1 cellular context compared by ENCODE assay signal in the genomic region with DNA sequence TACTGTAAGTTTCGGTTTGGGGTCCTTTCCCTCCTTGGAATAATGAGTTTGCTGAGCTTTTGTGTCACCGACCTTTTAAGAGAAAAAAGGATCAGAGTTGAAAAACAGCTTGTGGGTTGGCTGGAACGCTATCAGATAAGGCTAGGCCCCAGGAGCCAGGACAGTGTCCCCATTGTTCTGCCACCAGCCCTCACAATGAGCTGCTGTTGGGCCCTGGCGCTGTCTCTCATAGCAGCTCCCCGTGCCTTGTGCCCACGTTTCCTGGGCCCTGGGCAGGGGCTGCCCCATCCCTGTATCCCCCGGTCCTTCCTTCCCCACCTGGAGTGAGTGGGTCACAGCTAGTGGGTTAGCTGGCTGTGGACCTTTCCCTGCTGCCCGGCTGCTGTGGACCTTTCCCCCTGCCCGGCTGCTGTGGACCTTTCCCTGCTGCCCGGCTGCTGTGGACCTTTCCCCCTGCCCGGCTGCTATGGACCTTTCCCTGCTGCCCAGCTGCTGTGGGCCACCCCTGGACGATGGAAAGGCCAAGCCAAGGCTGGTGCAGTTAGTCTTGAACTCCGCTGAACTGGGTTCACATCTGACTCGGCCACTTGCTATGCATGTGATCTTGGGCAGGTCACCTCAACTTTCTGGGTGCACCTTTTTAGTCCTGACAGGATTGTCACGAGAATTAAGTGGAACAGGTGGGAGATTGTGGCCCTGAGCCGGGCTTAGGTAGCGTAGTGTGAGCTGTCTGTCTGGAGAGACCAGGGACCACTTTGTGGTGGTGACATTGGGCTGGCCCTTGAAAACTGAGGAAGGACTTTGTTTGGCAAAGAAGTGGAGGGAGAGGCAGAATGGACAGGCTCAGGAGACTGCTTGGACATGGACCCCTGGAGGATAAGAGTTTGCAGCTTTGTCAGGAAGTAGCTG.
TF ChIP-seq lines count a peak whose summit lies in the region.

No MANE protein-coding gene starts in this region.

TF ChIP-seq in HepG2, 621 proteins besides CTCF, POLR2A, EP300 and RAD21 (continued from another document and continues in another):
- TF ChIP-seq PHF8 (CRISPR knock-in tag; IDR thresholded peaks at IDR 0.05) = peak; percentile 40; the same call in 1 of the 2 replicates
- TF ChIP-seq ZNF790 (CRISPR knock-in tag; IDR thresholded peaks at IDR 0.05; ENCODE audit: borderline replicate concordance) = no peak
- TF ChIP-seq KAT2B (IDR thresholded peaks at IDR 0.05; ENCODE audit: borderline replicate concordance, low read depth, low read length) = no peak
- no peak; the same call in 1 of the 2 replicates for TF ChIP-seq CBFB (CRISPR knock-in tag; IDR thresholded peaks at IDR 0.05)
- TF ChIP-seq EZH2 (conservative IDR thresholded peaks at IDR 0.05; ENCODE audit: low read depth, low read length) = no peak
- no peak for TF ChIP-seq SMARCE1 (IDR thresholded peaks at IDR 0.05; ENCODE audit: borderline replicate concordance)
- TF ChIP-seq ZNF263 (CRISPR knock-in tag; IDR thresholded peaks at IDR 0.05) = no peak
- TF ChIP-seq, protein P1, sequence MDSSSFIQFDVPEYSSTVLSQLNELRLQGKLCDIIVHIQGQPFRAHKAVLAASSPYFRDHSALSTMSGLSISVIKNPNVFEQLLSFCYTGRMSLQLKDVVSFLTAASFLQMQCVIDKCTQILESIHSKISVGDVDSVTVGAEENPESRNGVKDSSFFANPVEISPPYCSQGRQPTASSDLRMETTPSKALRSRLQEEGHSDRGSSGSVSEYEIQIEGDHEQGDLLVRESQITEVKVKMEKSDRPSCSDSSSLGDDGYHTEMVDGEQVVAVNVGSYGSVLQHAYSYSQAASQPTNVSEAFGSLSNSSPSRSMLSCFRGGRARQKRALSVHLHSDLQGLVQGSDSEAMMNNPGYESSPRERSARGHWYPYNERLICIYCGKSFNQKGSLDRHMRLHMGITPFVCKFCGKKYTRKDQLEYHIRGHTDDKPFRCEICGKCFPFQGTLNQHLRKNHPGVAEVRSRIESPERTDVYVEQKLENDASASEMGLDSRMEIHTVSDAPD (CRISPR knock-in tag; IDR thresholded peaks at IDR 0.05) = no peak
- no peak for TF ChIP-seq ZNF343 (CRISPR knock-in tag; IDR thresholded peaks at IDR 0.05)
- no peak for TF ChIP-seq ZSCAN29 (CRISPR knock-in tag; conservative IDR thresholded peaks at IDR 0.05)
- peak; percentile 90 for TF ChIP-seq SOX5 (CRISPR knock-in tag; IDR thresholded peaks at IDR 0.05; ENCODE audit: borderline replicate concordance)
- TF ChIP-seq TAF15 (IDR thresholded peaks at IDR 0.05; ENCODE audit: low read depth, low read length, poor library complexity, severe bottlenecking) = no peak
- TF ChIP-seq SP140L (CRISPR knock-in tag; IDR thresholded peaks at IDR 0.05; ENCODE audit: borderline replicate concordance) = no peak
- 0 out of 2 replicates have a peak, but pooled peaks have one; percentile 37 for TF ChIP-seq ZNF670 (CRISPR knock-in tag; IDR thresholded peaks at IDR 0.05; ENCODE audit: borderline replicate concordance)
- peak; percentile 54; the same call in 1 of the 2 replicates for TF ChIP-seq FOXJ3 (CRISPR knock-in tag; IDR thresholded peaks at IDR 0.05; ENCODE audit: borderline replicate concordance)
- TF ChIP-seq, protein P2, sequence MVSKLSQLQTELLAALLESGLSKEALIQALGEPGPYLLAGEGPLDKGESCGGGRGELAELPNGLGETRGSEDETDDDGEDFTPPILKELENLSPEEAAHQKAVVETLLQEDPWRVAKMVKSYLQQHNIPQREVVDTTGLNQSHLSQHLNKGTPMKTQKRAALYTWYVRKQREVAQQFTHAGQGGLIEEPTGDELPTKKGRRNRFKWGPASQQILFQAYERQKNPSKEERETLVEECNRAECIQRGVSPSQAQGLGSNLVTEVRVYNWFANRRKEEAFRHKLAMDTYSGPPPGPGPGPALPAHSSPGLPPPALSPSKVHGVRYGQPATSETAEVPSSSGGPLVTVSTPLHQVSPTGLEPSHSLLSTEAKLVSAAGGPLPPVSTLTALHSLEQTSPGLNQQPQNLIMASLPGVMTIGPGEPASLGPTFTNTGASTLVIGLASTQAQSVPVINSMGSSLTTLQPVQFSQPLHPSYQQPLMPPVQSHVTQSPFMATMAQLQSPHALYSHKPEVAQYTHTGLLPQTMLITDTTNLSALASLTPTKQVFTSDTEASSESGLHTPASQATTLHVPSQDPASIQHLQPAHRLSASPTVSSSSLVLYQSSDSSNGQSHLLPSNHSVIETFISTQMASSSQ (IDR thresholded peaks at IDR 0.05; ENCODE audit: low read depth) = no peak
- TF ChIP-seq, protein P2 (CRISPR knock-in tag; IDR thresholded peaks at IDR 0.05; ENCODE audit: borderline replicate concordance) = no peak
- TF ChIP-seq SNAPC2 (CRISPR knock-in tag; IDR thresholded peaks at IDR 0.05) = 0 out of 2 replicates have a peak, but pooled peaks have one; percentile 16
- no peak for TF ChIP-seq ZNF746 (CRISPR knock-in tag; IDR thresholded peaks at IDR 0.05)
- TF ChIP-seq DNMT1 (CRISPR knock-in tag; IDR thresholded peaks at IDR 0.05) = no peak; the same call in 1 of the 2 replicates
- TF ChIP-seq TCF7L2 (IDR thresholded peaks at IDR 0.05; ENCODE audit: low read depth, low read length) = no peak
- TF ChIP-seq ZNF460 (CRISPR knock-in tag; IDR thresholded peaks at IDR 0.05; ENCODE audit: borderline replicate concordance) = no peak
- no peak for TF ChIP-seq ZNF709 (CRISPR knock-in tag; IDR thresholded peaks at IDR 0.05)
- no peak for TF ChIP-seq KLF12 (CRISPR knock-in tag; IDR thresholded peaks at IDR 0.05; ENCODE audit: borderline replicate concordance)
- TF ChIP-seq ETV5 (CRISPR knock-in tag; IDR thresholded peaks at IDR 0.05; ENCODE audit: borderline replicate concordance) = peak; percentile 44; the same call in 1 of the 2 replicates
- TF ChIP-seq, protein P3, sequence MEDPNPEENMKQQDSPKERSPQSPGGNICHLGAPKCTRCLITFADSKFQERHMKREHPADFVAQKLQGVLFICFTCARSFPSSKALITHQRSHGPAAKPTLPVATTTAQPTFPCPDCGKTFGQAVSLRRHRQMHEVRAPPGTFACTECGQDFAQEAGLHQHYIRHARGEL (CRISPR knock-in tag; IDR thresholded peaks at IDR 0.05) = no peak
- no peak for TF ChIP-seq TEAD2 (CRISPR knock-in tag; IDR thresholded peaks at IDR 0.05)
- TF ChIP-seq ZSCAN31 (CRISPR knock-in tag; IDR thresholded peaks at IDR 0.05; ENCODE audit: low read depth) = no peak
- TF ChIP-seq BORCS8-MEF2B (CRISPR knock-in tag; IDR thresholded peaks at IDR 0.05) = no peak
- TF ChIP-seq POGK (CRISPR knock-in tag; conservative IDR thresholded peaks at IDR 0.05) = no peak
- no peak for TF ChIP-seq ZNF468 (CRISPR knock-in tag; IDR thresholded peaks at IDR 0.05)
- TF ChIP-seq DMAP1 (CRISPR knock-in tag; IDR thresholded peaks at IDR 0.05) = no peak; the same call in 1 of the 2 replicates
- no peak for TF ChIP-seq SYNCRIP (IDR thresholded peaks at IDR 0.05; ENCODE audit: insufficient read depth, low read depth, low read length)
- TF ChIP-seq PPARG (CRISPR knock-in tag; conservative IDR thresholded peaks at IDR 0.05) = 0 out of 2 replicates have a peak, but pooled peaks have one; percentile 27
- no peak for TF ChIP-seq ATF7 (IDR thresholded peaks at IDR 0.05)
- no peak for TF ChIP-seq ATF7 (CRISPR knock-in tag; IDR thresholded peaks at IDR 0.05)
- TF ChIP-seq ZNF83 (CRISPR knock-in tag; IDR thresholded peaks at IDR 0.05; ENCODE audit: borderline replicate concordance) = 0 out of 2 replicates have a peak, but pooled peaks have one; percentile 64
- no peak for TF ChIP-seq ISX (CRISPR knock-in tag; conservative IDR thresholded peaks at IDR 0.05)
- TF ChIP-seq ZBTB3 (CRISPR knock-in tag; IDR thresholded peaks at IDR 0.05; ENCODE audit: borderline replicate concordance, low read depth) = no peak
- TF ChIP-seq HIC2 (CRISPR knock-in tag; IDR thresholded peaks at IDR 0.05; ENCODE audit: low read depth) = peak; percentile 97
- TF ChIP-seq HNF4A (CRISPR knock-in tag; IDR thresholded peaks at IDR 0.05) = no peak
- TF ChIP-seq, protein P4, sequence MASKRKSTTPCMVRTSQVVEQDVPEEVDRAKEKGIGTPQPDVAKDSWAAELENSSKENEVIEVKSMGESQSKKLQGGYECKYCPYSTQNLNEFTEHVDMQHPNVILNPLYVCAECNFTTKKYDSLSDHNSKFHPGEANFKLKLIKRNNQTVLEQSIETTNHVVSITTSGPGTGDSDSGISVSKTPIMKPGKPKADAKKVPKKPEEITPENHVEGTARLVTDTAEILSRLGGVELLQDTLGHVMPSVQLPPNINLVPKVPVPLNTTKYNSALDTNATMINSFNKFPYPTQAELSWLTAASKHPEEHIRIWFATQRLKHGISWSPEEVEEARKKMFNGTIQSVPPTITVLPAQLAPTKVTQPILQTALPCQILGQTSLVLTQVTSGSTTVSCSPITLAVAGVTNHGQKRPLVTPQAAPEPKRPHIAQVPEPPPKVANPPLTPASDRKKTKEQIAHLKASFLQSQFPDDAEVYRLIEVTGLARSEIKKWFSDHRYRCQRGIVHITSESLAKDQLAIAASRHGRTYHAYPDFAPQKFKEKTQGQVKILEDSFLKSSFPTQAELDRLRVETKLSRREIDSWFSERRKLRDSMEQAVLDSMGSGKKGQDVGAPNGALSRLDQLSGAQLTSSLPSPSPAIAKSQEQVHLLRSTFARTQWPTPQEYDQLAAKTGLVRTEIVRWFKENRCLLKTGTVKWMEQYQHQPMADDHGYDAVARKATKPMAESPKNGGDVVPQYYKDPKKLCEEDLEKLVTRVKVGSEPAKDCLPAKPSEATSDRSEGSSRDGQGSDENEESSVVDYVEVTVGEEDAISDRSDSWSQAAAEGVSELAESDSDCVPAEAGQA (IDR thresholded peaks at IDR 0.05; ENCODE audit: low read depth) = no peak
- TF ChIP-seq, protein P4 (CRISPR knock-in tag; IDR thresholded peaks at IDR 0.05; ENCODE audit: borderline replicate concordance) = no peak
- no peak for TF ChIP-seq TSC22D2 (CRISPR knock-in tag; IDR thresholded peaks at IDR 0.05; ENCODE audit: borderline replicate concordance)
- TF ChIP-seq ZNF562 (CRISPR knock-in tag; IDR thresholded peaks at IDR 0.05; ENCODE audit: borderline replicate concordance) = no peak
- TF ChIP-seq, protein P5, sequence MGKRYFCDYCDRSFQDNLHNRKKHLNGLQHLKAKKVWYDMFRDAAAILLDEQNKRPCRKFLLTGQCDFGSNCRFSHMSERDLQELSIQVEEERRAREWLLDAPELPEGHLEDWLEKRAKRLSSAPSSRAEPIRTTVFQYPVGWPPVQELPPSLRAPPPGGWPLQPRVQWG (CRISPR knock-in tag; IDR thresholded peaks at IDR 0.05; ENCODE audit: borderline replicate concordance, low read depth) = no peak
- no peak for TF ChIP-seq ATF1 (CRISPR knock-in tag; IDR thresholded peaks at IDR 0.05)
- TF ChIP-seq ZNF136 (CRISPR knock-in tag; IDR thresholded peaks at IDR 0.05; ENCODE audit: low read depth) = no peak; the same call in 1 of the 2 replicates
